ENCODE assay signal across 8 cellular contexts in the genomic region with DNA sequence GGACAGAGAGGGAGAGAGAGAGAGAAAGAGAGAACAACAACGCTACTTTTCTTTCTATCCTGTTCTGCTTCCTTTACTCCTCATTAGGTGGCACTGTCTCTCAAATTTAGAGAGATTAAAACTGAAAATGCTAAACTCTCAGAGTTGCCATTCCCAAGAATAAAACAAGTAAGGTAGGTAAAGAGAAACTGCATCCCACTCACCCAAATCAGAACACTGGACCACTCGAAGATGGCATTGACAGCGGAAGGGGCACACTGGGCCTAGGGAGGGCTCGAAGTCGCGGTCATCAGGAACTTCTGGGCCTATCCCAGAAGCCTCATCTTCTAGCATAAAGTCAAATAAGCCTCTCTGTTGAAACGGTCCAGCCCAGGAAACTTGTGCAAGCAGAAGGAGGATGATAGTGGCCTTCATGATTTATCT. TPM values are rescaled to one million over a fixed set of nuclear protein-coding genes. Genes with fewer than 3 reads are reported as not detected.
A peak's percentile ranks its signal among the peaks of the same experiment; 100 is the strongest.
DNase-seq lines count a peak whose midpoint lies in the region; ATAC-seq, FAIRE-seq and TF ChIP-seq lines count a peak whose summit lies in the region.

No MANE protein-coding gene starts in this region.

- H2AFZ ChIP-seq in keratinocyte (ENCODE audit: control insufficient read depth, low read length): peak overlapping the region; percentile 88

- no peaks in the 10 kb centered on the region for H3K4me1 Mint-ChIP-seq in stimulated activated naive B cell treated with anti-CD40 and anti-IgM and Interleukin-4, amounts not matched to agents 10 μg/mL and 1 μg/mL and 100 μg/mL, for 72 hours

- H3K36me3 Mint-ChIP-seq in stimulated activated naive B cell treated with anti-CD40 and anti-IgM and Interleukin-4, amounts not matched to agents 10 μg/mL and 1 μg/mL and 100 μg/mL, for 72 hours: no peaks in the 10 kb centered on the region

- H3K27me3 ChIP-seq in WERI-Rb-1 (ENCODE audit: insufficient read depth, low read depth, severe bottlenecking): no peaks in the 10 kb centered on the region
- H3K27me3 ChIP-seq in keratinocyte (ENCODE audit: control insufficient read depth, extremely low read depth, insufficient read depth, low read length): no peaks in the 10 kb centered on the region
- H3K27me3 ChIP-seq in thoracic aorta (replicated peaks; ENCODE audit: insufficient read depth): no peaks in the 10 kb centered on the region

- H3K4me3 ChIP-seq in WERI-Rb-1 (ENCODE audit: low read depth, low read length) (no peak overlapping the region), keratinocyte (ENCODE audit: control insufficient read depth in 2 of 3, extremely low read depth in 1 of 3, insufficient read depth in 2 of 3, low read depth in 1 of 3, low read length in 3 of 3) (peak overlapping the region in 2 of 3 experiments; percentile 29 to 43), thoracic aorta (peak overlapping the region; percentile 65)

- peak; percentile 40 for TF ChIP-seq CTCF in WERI-Rb-1 (IDR thresholded peaks at IDR 0.05; ENCODE audit: low read depth, low read length)
- TF ChIP-seq CTCF in keratinocyte (optimal IDR thresholded peaks at IDR 0.05 in 1 of 3, IDR thresholded peaks at IDR 0.05 in 1 of 3, conservative IDR thresholded peaks at IDR 0.05 in 1 of 3; ENCODE audit: extremely low read depth in 1 of 3, insufficient read depth in 2 of 3, low read length in 3 of 3): peak in 2 of 3 experiments; percentile 48 to 55
- peak; percentile 50 for TF ChIP-seq CTCF in thoracic aorta (IDR thresholded peaks at IDR 0.05)

- no peaks in the 10 kb centered on the region for H4K20me1 ChIP-seq in keratinocyte (ENCODE audit: control insufficient read depth, extremely low read depth, insufficient read depth, low read length)

- H3K9me3 Mint-ChIP-seq in stimulated activated naive B cell treated with anti-CD40 and anti-IgM and Interleukin-4, amounts not matched to agents 10 μg/mL and 1 μg/mL and 100 μg/mL, for 72 hours: no peaks in the 10 kb centered on the region

- FAIRE-seq in keratinocyte (lab: Jason Lieb, UNC): peak; percentile 44

- peak overlapping the region; percentile 72 for H3K4me2 ChIP-seq in keratinocyte (ENCODE audit: control insufficient read depth, extremely low read depth, insufficient read depth, low read depth, low read length)

- H3K36me3 ChIP-seq in WERI-Rb-1 (no peaks in the 10 kb centered on the region), keratinocyte (ENCODE audit: control insufficient read depth in 2 of 2, extremely low read depth in 1 of 2, insufficient read depth in 2 of 2, low read length in 2 of 2) (no peaks in the 10 kb centered on the region), thoracic aorta (no peaks in the 10 kb centered on the region)

- H3K27ac Mint-ChIP-seq in stimulated activated naive B cell treated with anti-CD40 and anti-IgM and Interleukin-4, amounts not matched to agents 10 μg/mL and 1 μg/mL and 100 μg/mL, for 72 hours: no peak overlapping the region

- H3K4me3 Mint-ChIP-seq in stimulated activated naive B cell treated with anti-CD40 and anti-IgM and Interleukin-4, amounts not matched to agents 10 μg/mL and 1 μg/mL and 100 μg/mL, for 72 hours: no peak overlapping the region

- no peak for ATAC-seq in thoracic aorta (ENCODE audit: insufficient number of reproducible peaks, low FRiP score, low read depth)
- no peak for ATAC-seq in stimulated activated naive B cell treated with anti-CD40 and anti-IgM and Interleukin-4, amounts not matched to agents 10 μg/mL and 1 μg/mL and 100 μg/mL, for 72 hours (replicated peaks)
- ATAC-seq in GM18907 (IDR thresholded peaks at IDR 0.05; ENCODE audit: unreplicated experiment): no peak

- H3K9me1 ChIP-seq in keratinocyte (ENCODE audit: control insufficient read depth, extremely low read depth, insufficient read depth, low read length): no peaks in the 10 kb centered on the region

- peak; percentile 6 for DNase-seq in NCI-H510A treated with DMSO at 0.1 percent for 48 hours (lab: John Stamatoyannopoulos, UW)
- no peak for DNase-seq in NCI-H510A (lab: John Stamatoyannopoulos, UW)
- no peak for DNase-seq in WERI-Rb-1
- no peak for DNase-seq in keratinocyte (ENCODE audit: low read depth, low spot score)
- no peak for DNase-seq in thoracic aorta (ENCODE audit: low spot score)
- DNase-seq in stimulated activated naive B cell treated with anti-CD40 and anti-IgM and Interleukin-4, amounts not matched to agents 10 μg/mL and 1 μg/mL and 100 μg/mL, for 72 hours: no peak
- no peak for DNase-seq in stimulated activated naive CD4-positive, alpha-beta T cell treated with Interleukin-2 at 50 U/mL for 16 hours (lab: John Stamatoyannopoulos, UW)

- H3K4me1 ChIP-seq in keratinocyte (ENCODE audit: control insufficient read depth, extremely low read depth, insufficient read depth, low read length) (peaks cover 23% of the 10 kb centered on the region), thoracic aorta (ENCODE audit: control insufficient read depth in 1 of 2, low read depth in 2 of 2) (peaks cover 4 to 7% of the 10 kb centered on the region in 2 donors)

- H3K9me3 ChIP-seq in WERI-Rb-1 (ENCODE audit: severe bottlenecking) (no peaks in the 10 kb centered on the region), keratinocyte (ENCODE audit: control insufficient read depth, low read depth, low read length) (no peaks in the 10 kb centered on the region), thoracic aorta (no peaks in the 10 kb centered on the region)

- H3K79me2 ChIP-seq in keratinocyte (ENCODE audit: control insufficient read depth, insufficient read depth, low read length): no peaks in the 10 kb centered on the region

- no peak overlapping the region for H3K9ac ChIP-seq in keratinocyte (ENCODE audit: control insufficient read depth, extremely low read depth, insufficient read depth, low read length)

- peaks cover 4% of the 10 kb centered on the region in 2 donors for H3K27me3 Mint-ChIP-seq in stimulated activated naive B cell treated with anti-CD40 and anti-IgM and Interleukin-4, amounts not matched to agents 10 μg/mL and 1 μg/mL and 100 μg/mL, for 72 hours

- no peak overlapping the region for H3K27ac ChIP-seq in WERI-Rb-1
- H3K27ac ChIP-seq in keratinocyte (ENCODE audit: control insufficient read depth, insufficient read depth, low read length): no peak overlapping the region
- no peak overlapping the region for H3K27ac ChIP-seq in thoracic aorta

- dilution Hi-C loops in keratinocyte (cut with MboI; ENCODE audit: extremely low pct_ligation_motif_present, low sequenced_read_pairs): no loop called here

RNA-seq across cellular contexts. Expression of a gene that starts 4.5 kb away (rescaled TPM):
- 1.1 to 24.8 TPM (median 2.5 TPM) in 3 replicates for polyA plus RNA-seq in keratinocyte
- 1.5 TPM for polyA plus RNA-seq in keratinocyte (2011; ENCODE audit: low read depth)
- polyA plus RNA-seq in keratinocyte (2011; cell fraction: cytosol; rRNA removed): 1.8 and 2.8 TPM in 2 replicates
- 5.1 and 8.2 TPM in 2 replicates for polyA plus RNA-seq in keratinocyte (2011; cell fraction: nucleus; rRNA removed)
- 0.37 and 2.6 TPM in 2 replicates for polyA plus RNA-seq in keratinocyte (2012; ENCODE audit: low replicate concordance)
- 0.26 to 8.8 TPM (median 1.0 TPM) in 3 replicates for polyA minus RNA-seq in keratinocyte
- polyA minus RNA-seq in keratinocyte (2011; cell fraction: cytosol; rRNA and poly(A)+ RNA removed): 0.96 TPM
- polyA minus RNA-seq in keratinocyte (2011; cell fraction: nucleus; rRNA and poly(A)+ RNA removed): 2.4 and 11.3 TPM in 2 replicates
- total RNA-seq in thoracic aorta: 1,000 to 10,000 TPM in 1 of 2 donors, 100 to 1,000 TPM in 1; 869 to 1,972 TPM
